In the genomic region with DNA sequence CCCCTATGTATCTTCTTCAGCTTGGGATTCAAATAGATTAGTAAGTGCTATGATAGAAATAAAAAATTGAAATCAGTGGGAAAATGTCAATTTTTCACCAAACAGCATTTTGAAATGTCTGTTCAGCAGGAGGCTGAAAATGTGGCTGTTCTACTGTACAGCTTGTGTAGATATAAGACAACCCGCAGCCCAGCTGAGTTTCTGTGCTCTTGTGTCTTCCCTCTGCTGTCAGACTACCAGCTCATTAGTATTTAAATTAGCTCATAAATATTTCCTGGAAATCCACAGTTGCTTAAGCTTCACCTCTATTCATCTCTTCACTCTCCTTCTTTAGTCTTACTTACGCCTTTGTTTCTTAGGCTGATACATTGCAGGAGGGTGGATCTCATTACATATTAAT, we compare ENCODE assay signal across 25 cellular contexts.
DNase-seq lines count a peak whose midpoint lies in the region; ATAC-seq, FAIRE-seq and TF ChIP-seq lines count a peak whose summit lies in the region.
"Had no signal": no experiment of that assay in that cellular context is flagged by ENCODE, and none has a peak within 500 bp of the region (broad histone marks: within the 10 kb centered on the region; RNA-seq: fewer than 3 reads in every experiment).

No MANE protein-coding gene starts in this region.

- H3K9me3 Mint-ChIP-seq in nephron, result no peaks in the 10 kb centered on the region

- H3K9me3 ChIP-seq in K562 (replicated peaks; ENCODE audit: control insufficient read depth, insufficient read depth, low read depth, low read length), result no peaks in the 10 kb centered on the region
- H3K9me3 ChIP-seq in body of pancreas, result no peaks in the 10 kb centered on the region
- H3K9me3 ChIP-seq: BLaER1, SJSA1 had no signal

- POLR2A ChIA-PET in K562 (lab: Yijun Ruan, JAX), result interaction anchor here (0.7 to 1.1 kb wide), 2 partner anchors 14 to 98 kb away, joined by 3 to 4 read pairs; no protein-coding TSS in a partner anchor

- TF ChIP-seq POLR2A in K562 (conservative IDR thresholded peaks at IDR 0.05), result no peak
- TF ChIP-seq POLR2A in body of pancreas (IDR thresholded peaks at IDR 0.05), result no peak

- no peak overlapping the region for H3K9ac ChIP-seq in K562 (ENCODE audit: insufficient read depth in 1 of 2, low read depth in 2 of 2, low read length in 2 of 2)
- H3K9ac ChIP-seq: BLaER1, GM23248 had no signal

- no peak overlapping the region for H2AFZ ChIP-seq in K562 (ENCODE audit: low read depth, low read length)
- H2AFZ ChIP-seq: GM23248 had no signal

- TF ChIP-seq RAD21 in K562 (CRISPR knock-in tag; conservative IDR thresholded peaks at IDR 0.05 in 1 of 2, IDR thresholded peaks at IDR 0.05 in 1 of 2), result no peak

- no peaks in the 10 kb centered on the region for H3K9me1 ChIP-seq in K562 (ENCODE audit: control insufficient read depth, insufficient read depth, low read length)

- no peak for TF ChIP-seq CTCF in K562 (IDR thresholded peaks at IDR 0.05 in 2 of 3, conservative IDR thresholded peaks at IDR 0.05 in 1 of 3; ENCODE audit: insufficient read depth in 2 of 3, low read depth in 1 of 3, low read length in 3 of 3)
- no peak for TF ChIP-seq CTCF in nephron (IDR thresholded peaks at IDR 0.05; ENCODE audit: unreplicated experiment in 3 of 3)
- TF ChIP-seq CTCF in body of pancreas (IDR thresholded peaks at IDR 0.05), result no peak

- peak overlapping the region in 2 of 3 experiments; percentile 36 to 75 for H3K27ac Mint-ChIP-seq in nephron
- H3K27ac Mint-ChIP-seq: CD4-positive, CD25-positive, alpha-beta regulatory T cell had no signal

- no peaks in the 10 kb centered on the region for H4K20me1 ChIP-seq in K562 (replicated peaks; ENCODE audit: control insufficient read depth, insufficient read depth, low read length)
- H4K20me1 ChIP-seq: BLaER1 had no signal

- ATAC-seq in K562 (no peak), body of pancreas (no peak)
- ATAC-seq: GM12878 had no signal

- H3K27ac ChIP-seq in K562 (ENCODE audit: extremely low read depth, low read depth, low read length) (no peak overlapping the region), body of pancreas (no peak overlapping the region)
- H3K27ac ChIP-seq: BLaER1, GM23248, SJSA1 had no signal

- H3K36me3 ChIP-seq in K562 (ENCODE audit: control insufficient read depth, insufficient read depth, low read length) (no peaks in the 10 kb centered on the region), body of pancreas (replicated peaks in 1 of 2; ENCODE audit: insufficient read depth in 1 of 2, low read depth in 2 of 2) (no peaks in the 10 kb centered on the region)
- H3K36me3 ChIP-seq: BLaER1, SJSA1 had no signal

- no peaks in the 10 kb centered on the region for H3K79me2 ChIP-seq in K562 (ENCODE audit: control insufficient read depth, insufficient read depth, low read length)

- in situ Hi-C loops in K562 (cut with MboI), result no loop called here

- H3K4me3 Mint-ChIP-seq in nephron, result no peak overlapping the region
- H3K4me3 Mint-ChIP-seq: CD4-positive, CD25-positive, alpha-beta regulatory T cell had no signal

- intact Hi-C loops in K562 (cut with micrococcal nuclease) (no loop called here), body of pancreas (cut with DNase I) (no loop called here)

- CTCF ChIA-PET in K562 (lab: Yijun Ruan, JAX; ENCODE audit: low intra/inter-chr PET ratio), result no interaction called here

- H3K4me2 ChIP-seq in K562 (ENCODE audit: insufficient read depth, low read length), result no peak overlapping the region
- H3K4me2 ChIP-seq: BLaER1 had no signal

- H3K27me3 Mint-ChIP-seq in nephron (ENCODE audit: low read depth), result peaks cover 5% of the 10 kb centered on the region

- H3K36me3 Mint-ChIP-seq in nephron (ENCODE audit: low read depth), result no peaks in the 10 kb centered on the region
- H3K36me3 Mint-ChIP-seq: CD4-positive, CD25-positive, alpha-beta regulatory T cell had no signal

- BruUV-seq in K562 (replicated peaks; lab: Mats Ljungman, UMichigan), result no TSS peak

- peaks cover 35% of the 10 kb centered on the region for H3K4me1 Mint-ChIP-seq in nephron
- H3K4me1 Mint-ChIP-seq: CD4-positive, CD25-positive, alpha-beta regulatory T cell had no signal

- H3K4me1 ChIP-seq in K562 (replicated peaks in 1 of 2; ENCODE audit: control insufficient read depth in 2 of 2, insufficient read depth in 2 of 2, low read length in 2 of 2) (no peaks in the 10 kb centered on the region), body of pancreas (peaks cover 3% of the 10 kb centered on the region)
- H3K4me1 ChIP-seq: SJSA1 had no signal

- 0% methylated on average over 2 of the region's 2 CpGs for WGBS in K562 (ENCODE audit: insufficient coverage, low coverage, missing lambda C conversion rate)
- WGBS in body of pancreas, 2 donors, result 77 to 85% methylated on average over 2 of the region's 2 CpGs

- H3K4me3 ChIP-seq in K562, result no peak overlapping the region
- no peak overlapping the region for H3K4me3 ChIP-seq in body of pancreas
- H3K4me3 ChIP-seq: BLaER1, GM12878, GM23248, SJSA1 had no signal

- H3K27me3 ChIP-seq in K562 (ENCODE audit: control insufficient read depth in 2 of 2, insufficient read depth in 2 of 2, low read length in 2 of 2) (peaks cover 6 to 9% of the 10 kb centered on the region in 2 experiments; a peak in 3 of 5 replicates), body of pancreas (no peaks in the 10 kb centered on the region)
- H3K27me3 ChIP-seq: BLaER1 had no signal

- FAIRE-seq in K562 (lab: Jason Lieb, UNC) (no peak), frontal cortex (lab: Jason Lieb, UNC) (no peak)
- FAIRE-seq: GM12878 had no signal

- no peak for TF ChIP-seq EP300 in K562 (IDR thresholded peaks at IDR 0.05; ENCODE audit: low read length)

- peak; percentile 33 for DNase-seq in DMS79 treated with DMSO at 0.1 percent for 48 hours (lab: John Stamatoyannopoulos, UW)
- DNase-seq in DMS79 (lab: John Stamatoyannopoulos, UW), result no peak
- peak; percentile 33 for DNase-seq in Ammon's horn (ENCODE audit: low spot score)
- no peak for DNase-seq in K562 (ENCODE audit: extremely low read depth in 1 of 4, low spot score in 3 of 4)
- DNase-seq in activated gamma-delta T cell (lab: John Stamatoyannopoulos, UW), result no peak
- no peak for DNase-seq in frontal cortex (ENCODE audit: low spot score in 2 of 2)
- DNase-seq in body of pancreas, result no peak
- DNase-seq: 8988T; CD4-positive, CD25-positive, alpha-beta regulatory T cell; DMS53; EL; GDM1; GM23248; H7; Kasumi-1; MV-4-11; NCI-H446; NCI-H524 treated with DMSO at 0.1 percent for 48 hours; NCI-H82; Right ventricle myocardium superior; RPMI8226 had no signal

TF ChIP-seq in K562, 482 proteins besides CTCF, POLR2A, EP300 and RAD21 (continues in another document):
- TF ChIP-seq, protein P1, sequence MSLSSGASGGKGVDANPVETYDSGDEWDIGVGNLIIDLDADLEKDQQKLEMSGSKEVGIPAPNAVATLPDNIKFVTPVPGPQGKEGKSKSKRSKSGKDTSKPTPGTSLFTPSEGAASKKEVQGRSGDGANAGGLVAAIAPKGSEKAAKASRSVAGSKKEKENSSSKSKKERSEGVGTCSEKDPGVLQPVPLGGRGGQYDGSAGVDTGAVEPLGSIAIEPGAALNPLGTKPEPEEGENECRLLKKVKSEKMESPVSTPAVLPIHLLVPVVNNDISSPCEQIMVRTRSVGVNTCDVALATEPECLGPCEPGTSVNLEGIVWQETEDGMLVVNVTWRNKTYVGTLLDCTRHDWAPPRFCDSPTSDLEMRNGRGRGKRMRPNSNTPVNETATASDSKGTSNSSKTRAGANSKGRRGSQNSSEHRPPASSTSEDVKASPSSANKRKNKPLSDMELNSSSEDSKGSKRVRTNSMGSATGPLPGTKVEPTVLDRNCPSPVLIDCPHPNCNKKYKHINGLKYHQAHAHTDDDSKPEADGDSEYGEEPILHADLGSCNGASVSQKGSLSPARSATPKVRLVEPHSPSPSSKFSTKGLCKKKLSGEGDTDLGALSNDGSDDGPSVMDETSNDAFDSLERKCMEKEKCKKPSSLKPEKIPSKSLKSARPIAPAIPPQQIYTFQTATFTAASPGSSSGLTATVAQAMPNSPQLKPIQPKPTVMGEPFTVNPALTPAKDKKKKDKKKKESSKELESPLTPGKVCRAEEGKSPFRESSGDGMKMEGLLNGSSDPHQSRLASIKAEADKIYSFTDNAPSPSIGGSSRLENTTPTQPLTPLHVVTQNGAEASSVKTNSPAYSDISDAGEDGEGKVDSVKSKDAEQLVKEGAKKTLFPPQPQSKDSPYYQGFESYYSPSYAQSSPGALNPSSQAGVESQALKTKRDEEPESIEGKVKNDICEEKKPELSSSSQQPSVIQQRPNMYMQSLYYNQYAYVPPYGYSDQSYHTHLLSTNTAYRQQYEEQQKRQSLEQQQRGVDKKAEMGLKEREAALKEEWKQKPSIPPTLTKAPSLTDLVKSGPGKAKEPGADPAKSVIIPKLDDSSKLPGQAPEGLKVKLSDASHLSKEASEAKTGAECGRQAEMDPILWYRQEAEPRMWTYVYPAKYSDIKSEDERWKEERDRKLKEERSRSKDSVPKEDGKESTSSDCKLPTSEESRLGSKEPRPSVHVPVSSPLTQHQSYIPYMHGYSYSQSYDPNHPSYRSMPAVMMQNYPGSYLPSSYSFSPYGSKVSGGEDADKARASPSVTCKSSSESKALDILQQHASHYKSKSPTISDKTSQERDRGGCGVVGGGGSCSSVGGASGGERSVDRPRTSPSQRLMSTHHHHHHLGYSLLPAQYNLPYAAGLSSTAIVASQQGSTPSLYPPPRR (CRISPR knock-in tag; IDR thresholded peaks at IDR 0.05; ENCODE audit: borderline replicate concordance), result no peak

Comparison
In these comparisons a context has a peak if more than half of its experiments do, and no peak if none do; other contexts are left out.
1. DNase-seq: peak in DMS79 treated with DMSO at 0.1 percent for 48 hours (single experiment) and Ammon's horn (single experiment); none in DMS79 (single experiment), K562 (0 of 4), activated gamma-delta T cell (single experiment), frontal cortex (0 of 2) and body of pancreas (0 of 4).